In the genomic region with DNA sequence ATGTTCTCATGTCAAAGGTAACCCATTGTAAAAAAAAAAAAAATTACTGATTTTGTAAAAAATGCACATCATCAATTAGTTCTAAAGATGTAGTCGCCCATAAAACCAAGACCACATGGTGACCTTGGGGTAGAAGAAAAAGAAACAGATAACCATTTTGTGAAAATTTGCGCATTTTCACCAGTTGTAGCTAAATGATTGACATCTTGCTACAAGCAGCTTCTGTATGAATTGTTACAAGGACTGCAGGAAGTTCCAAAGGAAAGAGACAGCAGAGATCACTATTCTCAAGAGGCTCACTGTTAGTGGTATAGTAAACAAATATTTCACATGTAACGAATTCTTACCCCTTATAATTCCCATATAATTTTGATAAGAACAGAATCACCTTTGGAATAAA, we compare ENCODE assay signal across 14 cellular contexts. TPM values are rescaled to one million over a fixed set of nuclear protein-coding genes. Genes with fewer than 3 reads are reported as not detected.
DNase-seq lines count a peak whose midpoint lies in the region; ATAC-seq and TF ChIP-seq lines count a peak whose summit lies in the region.
"Had no signal": no experiment of that assay in that cellular context is flagged by ENCODE, and none has a peak within 500 bp of the region (broad histone marks: within the 10 kb centered on the region; RNA-seq: fewer than 3 reads in every experiment).

No MANE protein-coding gene starts in this region.

- no peak overlapping the region for H2AFZ ChIP-seq in mesenchymal stem cell (ENCODE audit: low read depth, low read length)

- H3K23ac ChIP-seq in mesenchymal stem cell (ENCODE audit: low read length in 2 of 2): no peak overlapping the region

- H3K27me3 Mint-ChIP-seq in natural killer cell treated with Interleukin-12 subunit alpha and Interleukin-12 subunit beta and Interleukin-15 and Interleukin-18, amount 100 ng/mL, for 72 hours: no peaks in the 10 kb centered on the region
- H3K27me3 Mint-ChIP-seq in natural killer cell (ENCODE audit: low read depth in 2 of 2): no peaks in the 10 kb centered on the region
- H3K27me3 Mint-ChIP-seq in activated naive CD8-positive, alpha-beta T cell treated with anti-CD3 and anti-CD28 coated beads for 36 hours: no peaks in the 10 kb centered on the region
- H3K27me3 Mint-ChIP-seq in nephron progenitor cell (ENCODE audit: low read depth, poor library complexity): no peaks in the 10 kb centered on the region
- H3K27me3 Mint-ChIP-seq: type B pancreatic cell had no signal

- peaks cover 3% of the 10 kb centered on the region for H3K4me1 ChIP-seq in mesenchymal stem cell (ENCODE audit: control insufficient read depth, insufficient read depth, low read depth, low read length)
- peaks cover 33% of the 10 kb centered on the region for H3K4me1 ChIP-seq in vagina

- H3K9me3 ChIP-seq in mesenchymal stem cell (ENCODE audit: control insufficient read depth, low read length) (no peaks in the 10 kb centered on the region), vagina (no peaks in the 10 kb centered on the region)
- H3K9me3 ChIP-seq: left lung had no signal

- H3K27ac Mint-ChIP-seq in natural killer cell treated with Interleukin-12 subunit alpha and Interleukin-12 subunit beta and Interleukin-15 and Interleukin-18, amount 100 ng/mL, for 72 hours: peak overlapping the region; percentile 80 to 81
- H3K27ac Mint-ChIP-seq in natural killer cell: peak overlapping the region in 1 of 2 donors; percentile 7
- peak overlapping the region; percentile 66 for H3K27ac Mint-ChIP-seq in activated naive CD8-positive, alpha-beta T cell treated with anti-CD3 and anti-CD28 coated beads for 36 hours
- no peak overlapping the region for H3K27ac Mint-ChIP-seq in nephron progenitor cell
- H3K27ac Mint-ChIP-seq: type B pancreatic cell had no signal

- peaks cover 31 to 45% of the 10 kb centered on the region in 2 donors for H3K4me1 Mint-ChIP-seq in natural killer cell treated with Interleukin-12 subunit alpha and Interleukin-12 subunit beta and Interleukin-15 and Interleukin-18, amount 100 ng/mL, for 72 hours (ENCODE audit: low read depth in 2 of 2)
- peaks cover 30 to 35% of the 10 kb centered on the region in 2 donors for H3K4me1 Mint-ChIP-seq in natural killer cell
- H3K4me1 Mint-ChIP-seq in activated naive CD8-positive, alpha-beta T cell treated with anti-CD3 and anti-CD28 coated beads for 36 hours: peaks cover 81% of the 10 kb centered on the region
- H3K4me1 Mint-ChIP-seq in nephron progenitor cell: peaks cover 5% of the 10 kb centered on the region

- H3K36me3 Mint-ChIP-seq in natural killer cell treated with Interleukin-12 subunit alpha and Interleukin-12 subunit beta and Interleukin-15 and Interleukin-18, amount 100 ng/mL, for 72 hours: no peaks in the 10 kb centered on the region
- H3K36me3 Mint-ChIP-seq in natural killer cell (no peaks in the 10 kb centered on the region), nephron progenitor cell (ENCODE audit: low read depth) (peaks cover 8% of the 10 kb centered on the region)
- peaks cover 33% of the 10 kb centered on the region for H3K36me3 Mint-ChIP-seq in activated naive CD8-positive, alpha-beta T cell treated with anti-CD3 and anti-CD28 coated beads for 36 hours

- H3K4me3 ChIP-seq in mesenchymal stem cell (ENCODE audit: insufficient read depth in 1 of 2, low read depth in 1 of 2, low read length in 2 of 2) (no peak overlapping the region), vagina (no peak overlapping the region)
- H3K4me3 ChIP-seq: left lung had no signal

- no peak overlapping the region for H2BK12ac ChIP-seq in mesenchymal stem cell (ENCODE audit: low read length in 2 of 2)

- intact Hi-C loops in natural killer cell (cut with micrococcal nuclease): no loop called here
- intact Hi-C loops in vagina (cut with DNase I): no loop called here

- H2BK15ac ChIP-seq in mesenchymal stem cell (ENCODE audit: low read depth, poor library complexity, severe bottlenecking): no peak overlapping the region

- no peak for DNase-seq in natural killer cell treated with Interleukin-12 subunit alpha and Interleukin-12 subunit beta and Interleukin-15 and Interleukin-18, amount 100 ng/mL, for 72 hours (ENCODE audit: low spot score)
- DNase-seq in natural killer cell: no peak
- DNase-seq in activated naive CD8-positive, alpha-beta T cell treated with anti-CD3 and anti-CD28 coated beads for 36 hours: no peak
- DNase-seq in mesenchymal stem cell: no peak
- DNase-seq in vagina (ENCODE audit: extremely low spot score in 2 of 2): no peak
- no peak for DNase-seq in HUDEP-2 (lab: John Stamatoyannopoulos, UW; ENCODE audit: unreplicated experiment in 76 of 76)
- DNase-seq in nephron progenitor cell: no peak
- DNase-seq: Karpas-422, left lung, NCI-H146, T1000 had no signal

- no peak overlapping the region for H4K8ac ChIP-seq in mesenchymal stem cell (ENCODE audit: low read length)

- no peak overlapping the region for H4K91ac ChIP-seq in mesenchymal stem cell (ENCODE audit: low read length)

- no peak for TF ChIP-seq POLR2A in vagina (IDR thresholded peaks at IDR 0.05)

- WGBS in mesenchymal stem cell: 89% methylated on average over 2 of the region's 3 CpGs

- no peak overlapping the region for H2AK5ac ChIP-seq in mesenchymal stem cell (ENCODE audit: low read length, severe bottlenecking)

- H3K4me2 ChIP-seq in mesenchymal stem cell (ENCODE audit: low read length, poor library complexity, severe bottlenecking): no peak overlapping the region

- H3K9ac ChIP-seq in mesenchymal stem cell (ENCODE audit: low read length): peak overlapping the region; percentile 76

- TF ChIP-seq CTCF in natural killer cell (IDR thresholded peaks at IDR 0.05): no peak
- TF ChIP-seq CTCF in vagina (IDR thresholded peaks at IDR 0.05): no peak
- no peak for TF ChIP-seq CTCF in nephron progenitor cell (IDR thresholded peaks at IDR 0.05)

- no peak overlapping the region for H2BK120ac ChIP-seq in mesenchymal stem cell (ENCODE audit: low read depth, low read length)

- H3K14ac ChIP-seq in mesenchymal stem cell (ENCODE audit: low read length in 2 of 2): no peak overlapping the region

- H3K27ac ChIP-seq in mesenchymal stem cell (ENCODE audit: low read length, poor library complexity, severe bottlenecking): no peak overlapping the region
- H3K27ac ChIP-seq in vagina: peak overlapping the region; percentile 44

- H3K79me1 ChIP-seq in mesenchymal stem cell (replicated peaks; ENCODE audit: low read length, poor library complexity, severe bottlenecking): peaks cover 10% of the 10 kb centered on the region

- H3K4ac ChIP-seq in mesenchymal stem cell (ENCODE audit: low read depth in 1 of 2, low read length in 2 of 2): no peak overlapping the region

- H3K36me3 ChIP-seq in mesenchymal stem cell (ENCODE audit: control insufficient read depth in 1 of 2, insufficient read depth in 2 of 2, low read depth in 1 of 2, low read length in 2 of 2) (peaks cover 0 to 7% of the 10 kb centered on the region in 2 experiments), vagina (no peaks in the 10 kb centered on the region)
- H3K36me3 ChIP-seq: left lung had no signal

- ATAC-seq in natural killer cell treated with Interleukin-12 subunit alpha and Interleukin-12 subunit beta and Interleukin-15 and Interleukin-18, amount 100 ng/mL, for 72 hours: no peak
- ATAC-seq in natural killer cell: no peak
- no peak for ATAC-seq in GM19023 (IDR thresholded peaks at IDR 0.05; ENCODE audit: unreplicated experiment)
- ATAC-seq: esophagus mucosa had no signal

- H3K18ac ChIP-seq in mesenchymal stem cell (ENCODE audit: low read depth in 1 of 2, low read length in 2 of 2): no peak overlapping the region

- H2BK5ac ChIP-seq in mesenchymal stem cell (ENCODE audit: low read depth, low read length, poor library complexity, severe bottlenecking): no peak overlapping the region

- H3K27me3 ChIP-seq in mesenchymal stem cell (ENCODE audit: control insufficient read depth in 1 of 2, insufficient read depth in 1 of 2, low read length in 2 of 2) (no peaks in the 10 kb centered on the region), vagina (no peaks in the 10 kb centered on the region)
- H3K27me3 ChIP-seq: left lung had no signal

- no peaks in the 10 kb centered on the region for H3K9me3 Mint-ChIP-seq in natural killer cell treated with Interleukin-12 subunit alpha and Interleukin-12 subunit beta and Interleukin-15 and Interleukin-18, amount 100 ng/mL, for 72 hours
- H3K9me3 Mint-ChIP-seq in natural killer cell: no peaks in the 10 kb centered on the region
- H3K9me3 Mint-ChIP-seq in activated naive CD8-positive, alpha-beta T cell treated with anti-CD3 and anti-CD28 coated beads for 36 hours: no peaks in the 10 kb centered on the region
- H3K9me3 Mint-ChIP-seq in nephron progenitor cell: no peaks in the 10 kb centered on the region
- H3K9me3 Mint-ChIP-seq: type B pancreatic cell had no signal

- H3K4me3 Mint-ChIP-seq in natural killer cell treated with Interleukin-12 subunit alpha and Interleukin-12 subunit beta and Interleukin-15 and Interleukin-18, amount 100 ng/mL, for 72 hours: peak overlapping the region; percentile 70
- no peak overlapping the region for H3K4me3 Mint-ChIP-seq in natural killer cell
- H3K4me3 Mint-ChIP-seq in activated naive CD8-positive, alpha-beta T cell treated with anti-CD3 and anti-CD28 coated beads for 36 hours: no peak overlapping the region
- no peak overlapping the region for H3K4me3 Mint-ChIP-seq in nephron progenitor cell
- H3K4me3 Mint-ChIP-seq: type B pancreatic cell had no signal

RNA-seq across cellular contexts. Expression of a gene that starts 48.7 kb away (rescaled TPM):
- total RNA-seq in natural killer cell treated with Interleukin-12 subunit alpha and Interleukin-12 subunit beta and Interleukin-15 and Interleukin-18, amount 100 ng/mL, for 72 hours: 10 to 100 TPM; 15.9 to 21.9 TPM
- total RNA-seq in natural killer cell (10 to 100 TPM; 14.2 to 20.5 (median 16.1) TPM), vagina (36.3 TPM)
- 10 to 100 TPM; 14.1 to 14.3 TPM for total RNA-seq in activated naive CD8-positive, alpha-beta T cell treated with anti-CD3 and anti-CD28 coated beads for 36 hours
- 33.4 TPM for polyA plus RNA-seq in mesenchymal stem cell (2013, experiment 1 of 2)
- 31.6 TPM for polyA plus RNA-seq in mesenchymal stem cell (2013, experiment 2 of 2)
